ENCODE assay signal across 1 cellular context in the genomic region with DNA sequence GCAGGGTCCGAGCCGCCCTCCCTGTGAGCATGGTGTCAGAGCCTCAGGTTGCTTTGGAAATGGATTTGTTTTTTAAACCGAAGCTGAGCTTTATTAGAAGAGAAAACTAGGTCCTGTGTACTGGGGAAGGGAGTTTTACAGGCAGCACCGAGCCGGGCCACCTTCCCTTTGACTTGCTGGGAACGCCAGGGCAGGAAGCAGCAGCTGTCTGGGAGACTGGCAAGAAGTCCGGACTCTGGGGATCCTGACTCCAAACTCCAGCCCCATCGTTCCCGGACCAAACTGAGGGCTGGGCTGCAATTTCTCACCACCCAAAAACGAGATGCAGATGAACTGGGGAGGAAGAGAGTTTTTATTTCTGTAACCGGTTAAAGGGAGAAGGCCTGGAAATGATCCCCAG.
TF ChIP-seq lines count a peak whose summit lies in the region.

No MANE protein-coding gene starts in this region.

TF ChIP-seq in H1, 55 proteins besides CTCF, POLR2A, EP300 and RAD21:
- TF ChIP-seq SUZ12 (IDR thresholded peaks at IDR 0.05; ENCODE audit: low read length) = no peak
TF ChIP-seq in H1: peak in this region for 0.
